14 cellular contexts compared by ENCODE assay signal in the genomic region with DNA sequence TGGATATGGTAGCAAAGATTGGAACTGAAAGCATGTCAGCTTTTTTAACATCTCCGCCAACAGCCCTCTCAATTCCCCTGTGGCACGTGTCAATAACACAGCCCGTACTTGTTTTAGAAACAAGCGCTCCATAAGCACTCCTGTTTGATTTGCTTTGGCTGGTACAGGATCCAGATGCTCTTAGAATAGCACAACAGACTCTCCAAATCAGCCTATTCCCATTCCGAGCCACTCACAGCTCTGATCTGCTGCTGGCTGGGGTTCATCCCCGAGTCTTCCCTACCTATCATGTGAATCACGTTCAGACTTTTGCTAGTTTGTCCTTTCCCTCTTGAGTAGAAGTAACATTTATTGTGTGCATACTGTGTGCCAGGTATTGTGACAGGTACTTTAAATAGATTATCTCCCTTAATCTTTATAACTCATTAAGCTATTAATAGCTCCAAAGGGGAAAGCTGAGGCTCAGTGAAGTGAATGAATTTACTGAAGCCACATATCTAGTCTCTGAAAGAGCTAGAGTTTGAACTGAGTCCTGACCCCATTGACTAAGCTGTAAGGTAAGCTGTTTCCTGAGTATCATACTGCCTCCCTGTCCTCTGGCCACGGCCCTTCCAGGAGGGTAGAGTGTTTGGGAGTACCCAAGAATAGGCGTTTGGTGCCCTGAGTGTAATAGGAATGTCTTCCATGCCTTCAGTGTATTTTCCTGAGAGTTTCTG. TPM values are rescaled to one million over a fixed set of nuclear protein-coding genes. Genes with fewer than 3 reads are reported as not detected.
DNase-seq lines count a peak whose midpoint lies in the region; ATAC-seq and TF ChIP-seq lines count a peak whose summit lies in the region.
"Had no signal": no experiment of that assay in that cellular context is flagged by ENCODE, and none has a peak within 500 bp of the region (broad histone marks: within the 10 kb centered on the region; RNA-seq: fewer than 3 reads in every experiment).

No MANE protein-coding gene starts in this region.

- no peak for ATAC-seq in CD8-positive, alpha-beta T cell
- ATAC-seq in Right ventricle myocardium superior (ENCODE audit: poor library complexity) (peak; percentile 82), GM18858 (IDR thresholded peaks at IDR 0.05; ENCODE audit: unreplicated experiment) (no peak), HG03025 (IDR thresholded peaks at IDR 0.05; ENCODE audit: low FRiP score, unreplicated experiment) (no peak)
- ATAC-seq: stimulated activated naive B cell treated with anti-CD40 and anti-IgM and Interleukin-4, amounts not matched to agents 10 μg/mL and 1 μg/mL and 100 μg/mL, for 72 hours had no signal

- H3K4me3 Mint-ChIP-seq in CD8-positive, alpha-beta T cell = no peak overlapping the region
- H3K4me3 Mint-ChIP-seq: activated naive CD4-positive, alpha-beta T cell treated with anti-CD3 and anti-CD28 coated beads for 36 hours; brain; HFFc6; stimulated activated naive B cell treated with anti-CD40 and anti-IgM and Interleukin-4, amounts not matched to agents 10 μg/mL and 1 μg/mL and 100 μg/mL, for 72 hours had no signal

- CTCF ChIA-PET in CD8-positive, alpha-beta T cell (lab: Charles Lee) = interaction anchor here (0.7 to 1.1 kb wide), 3 partner anchors 8 to 249 kb away, joined by 3 read pairs; no protein-coding TSS in a partner anchor

- H3K27me3 Mint-ChIP-seq in CD8-positive, alpha-beta T cell (ENCODE audit: low read depth) = no peaks in the 10 kb centered on the region
- H3K27me3 Mint-ChIP-seq: brain; stimulated activated naive B cell treated with anti-CD40 and anti-IgM and Interleukin-4, amounts not matched to agents 10 μg/mL and 1 μg/mL and 100 μg/mL, for 72 hours had no signal

- DNase-seq in CD8-positive, alpha-beta T cell = no peak
- DNase-seq in NCI-H2029 treated with DMSO at 0.1 percent for 48 hours (lab: John Stamatoyannopoulos, UW) (peak; percentile 79), Right ventricle myocardium superior (no peak), pons (ENCODE audit: low spot score) (peak; percentile 17), colonic mucosa (no peak), H4 (ENCODE audit: low spot score) (no peak)
- DNase-seq: activated naive CD4-positive, alpha-beta T cell treated with anti-CD3 and anti-CD28 coated beads for 36 hours; HFFc6; NCI-H526 treated with DMSO at 0.1 percent for 48 hours; stimulated activated naive B cell treated with anti-CD40 and anti-IgM and Interleukin-4, amounts not matched to agents 10 μg/mL and 1 μg/mL and 100 μg/mL, for 72 hours had no signal

- H3K36me3 Mint-ChIP-seq in CD8-positive, alpha-beta T cell = peaks cover 28% of the 10 kb centered on the region

- no peak overlapping the region for H3K9ac ChIP-seq in colonic mucosa (ENCODE audit: low read depth in 2 of 2, low read length in 2 of 2)

- H3K27me3 ChIP-seq in CD8-positive, alpha-beta T cell (ENCODE audit: insufficient read depth, low read length) = no peaks in the 10 kb centered on the region
- H3K27me3 ChIP-seq in colonic mucosa = no peaks in the 10 kb centered on the region
- H3K27me3 ChIP-seq: upper lobe of left lung had no signal

- no peaks in the 10 kb centered on the region for H3K9me3 ChIP-seq in CD8-positive, alpha-beta T cell (ENCODE audit: low read length)
- no peaks in the 10 kb centered on the region for H3K9me3 ChIP-seq in colonic mucosa
- H3K9me3 ChIP-seq: upper lobe of left lung had no signal

- peaks cover 69% of the 10 kb centered on the region for H3K4me1 ChIP-seq in CD8-positive, alpha-beta T cell (ENCODE audit: insufficient read depth, low read length)
- peaks cover 10% of the 10 kb centered on the region for H3K4me1 ChIP-seq in colonic mucosa

- H3K9me3 Mint-ChIP-seq in CD8-positive, alpha-beta T cell = no peaks in the 10 kb centered on the region
- H3K9me3 Mint-ChIP-seq: activated naive CD4-positive, alpha-beta T cell treated with anti-CD3 and anti-CD28 coated beads for 36 hours; brain; HFFc6; stimulated activated naive B cell treated with anti-CD40 and anti-IgM and Interleukin-4, amounts not matched to agents 10 μg/mL and 1 μg/mL and 100 μg/mL, for 72 hours had no signal

- no peaks in the 10 kb centered on the region for H3K36me3 ChIP-seq in CD8-positive, alpha-beta T cell (ENCODE audit: insufficient read depth, low read length)
- H3K36me3 ChIP-seq in colonic mucosa = no peaks in the 10 kb centered on the region
- H3K36me3 ChIP-seq: upper lobe of left lung had no signal

- no peak overlapping the region for H3K4me3 ChIP-seq in CD8-positive, alpha-beta T cell (ENCODE audit: low read depth, low read length)
- no peak overlapping the region for H3K4me3 ChIP-seq in colonic mucosa
- H3K4me3 ChIP-seq: upper lobe of left lung had no signal

- no peak overlapping the region for H3K27ac ChIP-seq in CD8-positive, alpha-beta T cell (ENCODE audit: low read depth, low read length)
- H3K27ac ChIP-seq in colonic mucosa = no peak overlapping the region
- H3K27ac ChIP-seq: upper lobe of left lung had no signal

- peak overlapping the region; percentile 16 for H3K27ac Mint-ChIP-seq in CD8-positive, alpha-beta T cell
- H3K27ac Mint-ChIP-seq: activated naive CD4-positive, alpha-beta T cell treated with anti-CD3 and anti-CD28 coated beads for 36 hours; HFFc6; stimulated activated naive B cell treated with anti-CD40 and anti-IgM and Interleukin-4, amounts not matched to agents 10 μg/mL and 1 μg/mL and 100 μg/mL, for 72 hours had no signal

- POLR2A ChIA-PET in CD8-positive, alpha-beta T cell (lab: Charles Lee) = no interaction called here

- intact Hi-C loops in CD8-positive, alpha-beta T cell (cut with DNase I, micrococcal nuclease) = no loop called here
- intact Hi-C loops in Right ventricle myocardium superior (cut with DNase I) (no loop called here), colonic mucosa (cut with DNase I) (no loop called here)

- H3K4me1 Mint-ChIP-seq in CD8-positive, alpha-beta T cell (ENCODE audit: low read depth) = peaks cover 93% of the 10 kb centered on the region

- no peak for TF ChIP-seq CTCF in CD8-positive, alpha-beta T cell (IDR thresholded peaks at IDR 0.05)
- no peak for TF ChIP-seq CTCF in colonic mucosa (IDR thresholded peaks at IDR 0.05)

RNA-seq across cellular contexts. Expression of gene RALY, which starts 46.7 kb away (rescaled TPM):
- 100 to 1,000 TPM; 110 to 113 TPM for total RNA-seq in CD8-positive, alpha-beta T cell
- total RNA-seq in Right ventricle myocardium superior (105 TPM), colonic mucosa (100 to 1,000 TPM; 196 to 212 TPM)
- 77.6 and 92.6 TPM in 2 replicates for total RNA-seq in H4 (2014; rRNA removed; shearing (Covaris generic))

Comparison
In these comparisons a context has a peak if more than half of its experiments do, and no peak if none do; other contexts are left out.
1. DNase-seq: peak in NCI-H2029 treated with DMSO at 0.1 percent for 48 hours (single experiment) and pons (single experiment); none in CD8-positive, alpha-beta T cell (0 of 7), Right ventricle myocardium superior (single experiment), colonic mucosa (single experiment) and H4 (single experiment).